Comparison of ENCODE assay signal across 8 cellular contexts in the genomic region with DNA sequence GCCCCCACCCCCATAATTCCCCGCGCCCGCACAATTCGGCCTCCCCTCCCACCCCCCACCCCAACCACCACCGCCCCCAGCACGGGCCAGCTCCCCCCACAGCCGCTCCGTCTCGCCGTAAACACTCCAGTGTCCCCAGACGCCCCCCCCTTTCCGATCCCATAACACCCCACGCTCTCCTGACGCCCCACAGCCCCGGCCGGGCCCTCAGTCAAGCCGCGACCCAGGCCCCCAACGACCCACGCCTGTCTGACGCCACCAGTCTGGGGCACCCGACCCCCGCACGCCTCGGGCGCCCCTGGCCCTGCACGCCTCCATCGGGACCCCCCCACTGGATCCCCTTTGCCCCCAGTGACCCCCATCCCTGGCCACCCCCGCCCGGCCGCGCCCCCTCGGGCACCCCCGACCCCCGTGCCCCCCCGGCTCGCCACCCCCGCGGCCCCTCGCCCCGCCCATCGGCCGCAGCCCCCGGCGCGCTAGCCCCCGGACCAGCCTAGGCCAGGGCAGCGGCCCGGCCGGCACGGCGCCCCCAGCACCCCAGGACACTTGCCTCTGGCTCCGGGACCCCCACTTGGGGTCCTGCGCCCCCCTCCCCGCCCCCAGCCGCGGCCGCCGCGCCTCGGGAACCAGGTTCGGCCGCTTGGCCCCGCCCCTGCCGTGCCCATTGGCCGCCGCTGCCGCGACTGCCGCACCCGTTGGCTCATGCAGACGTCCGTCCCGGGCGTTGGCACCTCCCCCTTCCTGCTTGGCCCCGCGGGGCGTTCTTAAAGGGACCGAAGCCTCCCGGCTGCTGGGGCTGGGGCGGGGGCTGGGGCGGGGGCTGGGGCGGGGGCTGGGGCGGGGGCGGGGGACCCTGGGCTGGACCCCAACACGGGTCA. TPM values are rescaled to one million over a fixed set of nuclear protein-coding genes. Genes with fewer than 3 reads are reported as not detected.
DNase-seq lines count a peak whose midpoint lies in the region; ATAC-seq lines count a peak whose summit lies in the region.

FKBP8 (minus strand) TSS at position 638 of the 878 bp plus-strand sequence. CDS start 1,603 bp downstream, outside the sequence.

- peak within 1 kb of the TSS; percentile 41 for H3K4me3 ChIP-seq in mononuclear cell (ENCODE audit: low read length)

- H3K27me3 ChIP-seq in mononuclear cell (ENCODE audit: insufficient read depth, low read length), result no peaks in the 10 kb centered on the region

- H3K4me1 ChIP-seq in mononuclear cell (ENCODE audit: insufficient read depth, low read length), result peaks cover 25% of the 10 kb centered on the region

- DNase-seq in COLO829 (ENCODE audit: low spot score), result peak; percentile 95
- DNase-seq in HuH-7 (ENCODE audit: low spot score), result peak; percentile 96
- peak; percentile 95 for DNase-seq in OCI-M1 (lab: John Stamatoyannopoulos, UW)
- peak; percentile 92 for DNase-seq in activated T-cell treated with anti-CD3 and anti-CD28 coated beads for 24 hours (ENCODE audit: low read depth)
- DNase-seq in epidermal melanocyte (ENCODE audit: insufficient read length, low spot score), result peak; percentile 98
- peak; percentile 87 to 91 for DNase-seq in stimulated activated CD8-positive, alpha-beta memory T cell treated with anti-CD3 and anti-CD28 coated beads, Interleukin-2, amount 100 ng/mL, for 1 hour (ENCODE audit: low read depth in 2 of 2)

- ATAC-seq in GM21447 (IDR thresholded peaks at IDR 0.05; ENCODE audit: unreplicated experiment), result peak; percentile 81

- no peaks in the 10 kb centered on the region for H3K9me3 ChIP-seq in mononuclear cell (ENCODE audit: low read depth, low read length)

RNA-seq across cellular contexts. Expression of gene FKBP8, which starts in this region (rescaled TPM):
- 169 TPM for total RNA-seq in mononuclear cell

Comparison
In these comparisons a context has a peak if more than half of its experiments do, and no peak if none do; other contexts are left out.
1. Peak in every context shown above with its lines: DNase-seq, ATAC-seq and H3K4me3 ChIP-seq.